Comparison of ENCODE assay signal across 8 cellular contexts in the genomic region with DNA sequence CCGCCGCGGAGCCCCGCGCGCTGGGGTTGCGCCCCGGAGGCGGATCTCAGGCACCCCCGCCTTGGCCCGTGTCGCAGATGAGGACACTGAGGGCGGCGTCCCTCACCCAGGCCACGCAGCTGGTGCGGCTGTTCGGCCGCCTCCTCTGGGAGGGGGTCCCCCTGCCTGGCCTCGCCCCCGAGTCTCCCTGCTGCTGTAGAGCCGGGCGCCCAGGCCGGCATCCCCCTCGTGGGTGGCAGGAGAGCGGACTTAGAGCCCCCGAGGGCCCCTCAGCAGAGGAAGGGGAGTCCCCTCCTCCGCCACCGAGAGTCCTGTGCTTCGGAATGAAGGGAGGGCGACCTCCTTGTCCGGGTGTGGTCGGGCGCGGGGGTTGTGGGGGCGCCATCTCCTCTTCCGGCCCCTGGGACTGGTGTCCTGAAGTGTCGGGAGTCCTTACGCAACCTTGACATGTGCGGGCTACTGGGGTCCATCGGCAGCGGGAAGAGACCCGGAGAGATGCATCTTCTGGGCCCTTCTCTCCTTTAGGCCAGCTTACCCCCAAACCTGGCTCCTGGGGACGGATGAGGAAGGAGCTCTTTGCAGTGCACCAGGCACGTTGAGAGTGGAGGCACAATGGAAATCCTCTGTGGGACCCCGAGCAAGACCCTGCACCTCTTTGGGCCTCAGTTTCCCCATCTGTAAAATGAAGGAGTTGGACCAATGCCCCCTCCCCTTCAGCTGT. TPM values are rescaled to one million over a fixed set of nuclear protein-coding genes. Genes with fewer than 3 reads are reported as not detected.
A peak's percentile ranks its signal among the peaks of the same experiment; 100 is the strongest.
DNase-seq lines count a peak whose midpoint lies in the region; ATAC-seq and TF ChIP-seq lines count a peak whose summit lies in the region.

No MANE protein-coding gene starts in this region.

- peaks cover 10% of the 10 kb centered on the region for H3K4me1 ChIP-seq in CD4-positive, alpha-beta memory T cell (ENCODE audit: insufficient read depth, low read length)
- H3K4me1 ChIP-seq in HEK293 (ENCODE audit: control insufficient read depth, insufficient read depth, low read length) (no peaks in the 10 kb centered on the region; the same call in 1 of the 2 replicates), esophagus (ENCODE audit: control insufficient read depth in 2 of 2, insufficient read depth in 2 of 2, low read length in 1 of 2) (peaks cover 9 to 13% of the 10 kb centered on the region in 2 donors), neural progenitor cell (no peaks in the 10 kb centered on the region)

- peaks cover 0 to 2% of the 10 kb centered on the region in 2 donors for H3K36me3 Mint-ChIP-seq in CD4-positive, alpha-beta memory T cell
- peaks cover 2% of the 10 kb centered on the region for H3K36me3 Mint-ChIP-seq in T-helper 2 cell treated with Interferon-gamma antibody and Interleukin-4, amounts not matched to agents 5 μg/mL and 100 μg/mL, for 36 hours (ENCODE audit: low read depth)
- peaks cover 2% of the 10 kb centered on the region for H3K36me3 Mint-ChIP-seq in neural progenitor cell

- intact Hi-C loops in CD4-positive, alpha-beta memory T cell (cut with micrococcal nuclease) = loop anchor here (1.0 to 10.0 kb wide), 3 partner anchors 11 to 437 kb away; a partner anchor contains a TSS

- peak in 3 of 5 donors; percentile 20 to 48 (median 40) for DNase-seq in CD4-positive, alpha-beta memory T cell
- DNase-seq in T-helper 2 cell treated with Interferon-gamma antibody and Interleukin-4, amounts not matched to agents 5 μg/mL and 100 μg/mL, for 36 hours (ENCODE audit: low spot score) = no peak
- peak; percentile 61 for DNase-seq in neural progenitor cell (ENCODE audit: low spot score)
- DNase-seq in stimulated activated naive CD4-positive, alpha-beta T cell treated with Interleukin-2 at 50 U/mL for 16 hours (lab: John Stamatoyannopoulos, UW) = no peak
- DNase-seq in NCI-H2029 treated with DMSO at 0.1 percent for 48 hours (lab: John Stamatoyannopoulos, UW) = no peak

- H4K20me1 ChIP-seq in neural progenitor cell (ENCODE audit: low read depth) = no peaks in the 10 kb centered on the region

- WGBS in esophagus, 2 donors = 1 to 3% methylated on average over 27 to 45 of the region's 45 CpGs

- peak overlapping the region; percentile 81 to 93 for H3K4me3 ChIP-seq in CD4-positive, alpha-beta memory T cell (ENCODE audit: low read length in 2 of 2)
- H3K4me3 ChIP-seq in HEK293 (ENCODE audit: low read depth, low read length) (peak overlapping the region; percentile 53), esophagus (ENCODE audit: low read depth in 1 of 2, low read length in 2 of 2) (peak overlapping the region; percentile 47 to 55), neural progenitor cell (peak overlapping the region; percentile 72)

- peak overlapping the region; percentile 28 for H3K27ac ChIP-seq in CD4-positive, alpha-beta memory T cell (ENCODE audit: low read depth, low read length)
- H3K27ac ChIP-seq in HEK293 (ENCODE audit: extremely low read depth, low read depth, low read length) = no peak overlapping the region; the same call in 1 of the 2 replicates
- H3K27ac ChIP-seq in esophagus (ENCODE audit: low read depth in 2 of 2, low read length in 1 of 2) = no peak overlapping the region
- no peak overlapping the region for H3K27ac ChIP-seq in neural progenitor cell

- H3K27ac Mint-ChIP-seq in CD4-positive, alpha-beta memory T cell = peak overlapping the region in 4 of 7 donors; percentile 26 to 87 (median 70)
- peak overlapping the region; percentile 26 for H3K27ac Mint-ChIP-seq in T-helper 2 cell treated with Interferon-gamma antibody and Interleukin-4, amounts not matched to agents 5 μg/mL and 100 μg/mL, for 36 hours
- no peak overlapping the region for H3K27ac Mint-ChIP-seq in neural progenitor cell

- POLR2A ChIA-PET in CD4-positive, alpha-beta memory T cell (lab: Charles Lee; ENCODE audit: partially characterized antibody) = interaction anchor here (0.9 to 2.2 kb wide), 5 partner anchors 12 to 221 kb away, joined by 3 to 13 read pairs (median 3); a partner anchor contains a TSS
- POLR2A ChIA-PET in HEK293 (lab: Yijun Ruan, JAX) = interaction anchor here (1.9 to 3.1 kb wide), 2 partner anchors 11 to 219 kb away, joined by 7 to 10 read pairs; a partner anchor contains a TSS

- peaks cover 0 to 3% (median 0%) of the 10 kb centered on the region in 8 donors for H3K9me3 Mint-ChIP-seq in CD4-positive, alpha-beta memory T cell
- H3K9me3 Mint-ChIP-seq in T-helper 2 cell treated with Interferon-gamma antibody and Interleukin-4, amounts not matched to agents 5 μg/mL and 100 μg/mL, for 36 hours = no peaks in the 10 kb centered on the region
- H3K9me3 Mint-ChIP-seq in neural progenitor cell = peaks cover 10% of the 10 kb centered on the region

- no peaks in the 10 kb centered on the region for H3K36me3 ChIP-seq in CD4-positive, alpha-beta memory T cell (ENCODE audit: insufficient read depth, low read length)
- H3K36me3 ChIP-seq in HEK293 (ENCODE audit: control insufficient read depth in 2 of 2, insufficient read depth in 1 of 2, low read length in 2 of 2) = no peaks in the 10 kb centered on the region
- H3K36me3 ChIP-seq in esophagus (ENCODE audit: control insufficient read depth in 2 of 2, insufficient read depth in 2 of 2, low read length in 1 of 2) = no peaks in the 10 kb centered on the region
- no peaks in the 10 kb centered on the region for H3K36me3 ChIP-seq in neural progenitor cell

- no peaks in the 10 kb centered on the region for H3K27me3 ChIP-seq in CD4-positive, alpha-beta memory T cell (ENCODE audit: insufficient read depth, low read length)
- no peaks in the 10 kb centered on the region for H3K27me3 ChIP-seq in esophagus (ENCODE audit: control insufficient read depth in 1 of 2, insufficient read depth in 2 of 2, low read length in 2 of 2)
- H3K27me3 ChIP-seq in neural progenitor cell = peaks cover 62% of the 10 kb centered on the region

- peaks cover 7% of the 10 kb centered on the region for H3F3A ChIP-seq in neural progenitor cell (ENCODE audit: low read depth)

- H3K9me3 ChIP-seq in CD4-positive, alpha-beta memory T cell (ENCODE audit: control insufficient read depth in 1 of 2, low read length in 2 of 2) = no peaks in the 10 kb centered on the region
- H3K9me3 ChIP-seq in HEK293 (ENCODE audit: control insufficient read depth, insufficient read depth, low read depth, low read length) (no peaks in the 10 kb centered on the region), esophagus (ENCODE audit: control insufficient read depth in 2 of 2, insufficient read depth in 1 of 2, low read depth in 1 of 2, low read length in 1 of 2) (no peaks in the 10 kb centered on the region), neural progenitor cell (ENCODE audit: low read depth) (no peaks in the 10 kb centered on the region)

- CTCF ChIA-PET in CD4-positive, alpha-beta memory T cell (lab: Charles Lee; ENCODE audit: partially characterized antibody) = interaction anchor here (0.6 to 9.4 kb wide), 9 partner anchors 9 to 234 kb away, joined by 3 to 171 read pairs (median 4); a partner anchor contains a TSS
- CTCF ChIA-PET in HEK293 (lab: Yijun Ruan, JAX) = interaction anchor here (0.6 to 15.8 kb wide), 32 partner anchors 8 to 259 kb away, joined by 3 to 305 read pairs (median 4); a partner anchor contains a TSS

- peak overlapping the region; percentile 75 for H2AFZ ChIP-seq in neural progenitor cell (replicated peaks)

- H3K4me1 Mint-ChIP-seq in CD4-positive, alpha-beta memory T cell = peaks cover 2 to 15% (median 6%) of the 10 kb centered on the region in 4 donors
- H3K4me1 Mint-ChIP-seq in T-helper 2 cell treated with Interferon-gamma antibody and Interleukin-4, amounts not matched to agents 5 μg/mL and 100 μg/mL, for 36 hours (ENCODE audit: low read depth) = peaks cover 4% of the 10 kb centered on the region
- H3K4me1 Mint-ChIP-seq in neural progenitor cell = peaks cover 3% of the 10 kb centered on the region

- H3K79me2 ChIP-seq in neural progenitor cell (ENCODE audit: low read depth) = no peaks in the 10 kb centered on the region

- no peak for ATAC-seq in HG03460 (IDR thresholded peaks at IDR 0.05; ENCODE audit: unreplicated experiment)

- no peak overlapping the region for H3K9ac ChIP-seq in neural progenitor cell

- H3K4me2 ChIP-seq in neural progenitor cell = peak overlapping the region; percentile 93

- peak; percentile 39; the same call in 1 of the 2 replicates for TF ChIP-seq CTCF in HEK293 (tag by site-specific recombination; IDR thresholded peaks at IDR 0.05)
- TF ChIP-seq CTCF in neural progenitor cell (IDR thresholded peaks at IDR 0.05) = no peak

- peaks cover 0 to 9% of the 10 kb centered on the region in 2 donors for H3K27me3 Mint-ChIP-seq in CD4-positive, alpha-beta memory T cell
- peaks cover 22% of the 10 kb centered on the region for H3K27me3 Mint-ChIP-seq in T-helper 2 cell treated with Interferon-gamma antibody and Interleukin-4, amounts not matched to agents 5 μg/mL and 100 μg/mL, for 36 hours (ENCODE audit: low read depth)
- peaks cover 53% of the 10 kb centered on the region for H3K27me3 Mint-ChIP-seq in neural progenitor cell (ENCODE audit: insufficient read depth, low read depth)

- peak overlapping the region; percentile 92 to 99 (median 94) for H3K4me3 Mint-ChIP-seq in CD4-positive, alpha-beta memory T cell
- H3K4me3 Mint-ChIP-seq in T-helper 2 cell treated with Interferon-gamma antibody and Interleukin-4, amounts not matched to agents 5 μg/mL and 100 μg/mL, for 36 hours = peak overlapping the region; percentile 88
- H3K4me3 Mint-ChIP-seq in neural progenitor cell = peak overlapping the region; percentile 85

TF ChIP-seq in HEK293, 187 proteins besides CTCF, POLR2A, EP300 and RAD21 (continues in another document):
- TF ChIP-seq, protein P1, sequence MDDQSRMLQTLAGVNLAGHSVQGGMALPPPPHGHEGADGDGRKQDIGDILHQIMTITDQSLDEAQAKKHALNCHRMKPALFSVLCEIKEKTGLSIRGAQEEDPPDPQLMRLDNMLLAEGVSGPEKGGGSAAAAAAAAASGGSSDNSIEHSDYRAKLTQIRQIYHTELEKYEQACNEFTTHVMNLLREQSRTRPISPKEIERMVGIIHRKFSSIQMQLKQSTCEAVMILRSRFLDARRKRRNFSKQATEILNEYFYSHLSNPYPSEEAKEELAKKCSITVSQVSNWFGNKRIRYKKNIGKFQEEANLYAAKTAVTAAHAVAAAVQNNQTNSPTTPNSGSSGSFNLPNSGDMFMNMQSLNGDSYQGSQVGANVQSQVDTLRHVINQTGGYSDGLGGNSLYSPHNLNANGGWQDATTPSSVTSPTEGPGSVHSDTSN (CRISPR knock-in tag; IDR thresholded peaks at IDR 0.05) = no peak
- TF ChIP-seq ZBTB48 (tag by site-specific recombination; IDR thresholded peaks at IDR 0.05) (peak; percentile 17; the same call in 1 of the 2 replicates), ZNF548 (tag by site-specific recombination; IDR thresholded peaks at IDR 0.05) (no peak)

RNA-seq across cellular contexts. Expression of a gene that starts 11.7 kb away (rescaled TPM):
- total RNA-seq in CD4-positive, alpha-beta memory T cell = 10 to 100 TPM; 53.9 to 60.8 TPM
- polyA plus RNA-seq in CD4-positive, alpha-beta memory T cell = 10 to 100 TPM; 22.6 to 25.3 TPM
- 10 to 100 TPM; 14.3 to 17.4 TPM for polyA plus RNA-seq in esophagus
- 59.1 and 75.5 TPM in 2 replicates for total RNA-seq in neural progenitor cell (ENCODE audit: low replicate concordance)

RNA-seq across cellular contexts. Expression of a gene that starts 17.5 kb away (rescaled TPM):
- not detected for total RNA-seq in CD4-positive, alpha-beta memory T cell
- polyA plus RNA-seq in CD4-positive, alpha-beta memory T cell = under 1 TPM in 1 of 2 donors, not detected in 1; 0.11 TPM
- under 1 TPM in 1 of 2 donors, not detected in 1; 0.04 TPM for polyA plus RNA-seq in esophagus
- total RNA-seq in neural progenitor cell (ENCODE audit: low replicate concordance) = not detected in 2 replicates

Comparison
In these comparisons a context has a peak if more than half of its experiments do, and no peak if none do; other contexts are left out.
1. DNase-seq: peak in CD4-positive, alpha-beta memory T cell (3 of 5) and neural progenitor cell (single experiment); none in T-helper 2 cell treated with Interferon-gamma antibody and Interleukin-4, amounts not matched to agents 5 μg/mL and 100 μg/mL, for 36 hours (single experiment), stimulated activated naive CD4-positive, alpha-beta T cell treated with Interleukin-2 at 50 U/mL for 16 hours (single experiment) and NCI-H2029 treated with DMSO at 0.1 percent for 48 hours (single experiment).
2. Peak in every context shown above with its lines, with median percentiles within 50 percentile points of each other: H3K4me3 ChIP-seq and H3K4me3 Mint-ChIP-seq.